Comparison of ENCODE assay signal across 11 cellular contexts in the genomic region with DNA sequence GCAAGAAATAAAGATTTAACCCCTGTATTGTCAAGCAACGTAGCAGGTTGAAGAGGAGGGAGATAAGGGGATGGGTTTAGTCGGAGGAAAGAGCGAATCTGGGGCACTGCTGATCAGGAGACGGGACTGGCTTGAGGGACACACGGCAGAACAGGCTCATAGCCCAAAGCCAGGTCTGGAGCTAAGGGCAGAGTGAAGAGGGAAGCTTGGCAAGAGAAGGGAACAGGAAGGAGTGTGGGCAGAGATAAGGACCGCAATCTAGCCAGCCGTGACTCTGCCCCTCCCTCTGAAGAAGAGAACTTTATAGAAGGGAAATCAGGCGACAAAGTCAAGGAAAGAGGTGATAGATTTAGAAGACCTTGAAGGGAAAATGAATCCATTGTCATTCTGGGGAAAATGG.
A peak's percentile ranks its signal among the peaks of the same experiment; 100 is the strongest.
DNase-seq lines count a peak whose midpoint lies in the region; ATAC-seq and TF ChIP-seq lines count a peak whose summit lies in the region.
"Had no signal": no experiment of that assay in that cellular context is flagged by ENCODE, and none has a peak within 500 bp of the region (broad histone marks: within the 10 kb centered on the region; RNA-seq: fewer than 3 reads in every experiment).

No MANE protein-coding gene starts in this region.

- intact Hi-C loops in left cardiac atrium (cut with DNase I) (loop anchor here (2.0 to 10.0 kb wide), 3 partner anchors 80 to 418 kb away; a partner anchor contains a TSS), ovary (cut with DNase I) (loop anchor here in 3 of 4 donors (5.0 to 10.0 kb wide), 3 partner anchors 212 to 222 kb away; no protein-coding TSS in a partner anchor)

- peak; percentile 85 for DNase-seq in DMS79 treated with DMSO at 0.1 percent for 48 hours (lab: John Stamatoyannopoulos, UW)
- DNase-seq in RPMI7951 (ENCODE audit: low read depth): peak; percentile 56
- peak; percentile 45 for DNase-seq in left cardiac atrium
- DNase-seq in retinal pigment epithelial cell (ENCODE audit: low read depth): no peak
- DNase-seq in central memory CD4-positive, alpha-beta T cell: no peak
- DNase-seq in ecto neural progenitor cell (ENCODE audit: low spot score): no peak
- DNase-seq in ovary: no peak
- no peak for DNase-seq in NCI-H1105 (lab: John Stamatoyannopoulos, UW)
- DNase-seq: activated gamma-delta T cell treated with Interleukin-2 at 50 U/mL for 16 hours, NCI-H2081 treated with DMSO at 0.1 percent for 48 hours, T-cell had no signal

- no peak for TF ChIP-seq POLR2A in ovary (IDR thresholded peaks at IDR 0.05)

- H3K4me3 ChIP-seq in retinal pigment epithelial cell (ENCODE audit: low read length) (no peak overlapping the region), ovary (no peak overlapping the region)

- no peak overlapping the region for H3K27ac ChIP-seq in ovary

- ATAC-seq in left cardiac atrium: peak; percentile 77 to 92

- H3K9me3 ChIP-seq in ovary: no peaks in the 10 kb centered on the region

- H3K27me3 ChIP-seq in ovary: no peaks in the 10 kb centered on the region

- no peak for TF ChIP-seq EP300 in ovary (IDR thresholded peaks at IDR 0.05)

- H3K36me3 ChIP-seq in ovary: no peaks in the 10 kb centered on the region

- H3K4me1 ChIP-seq in ovary (ENCODE audit: insufficient read depth): peaks cover 4% of the 10 kb centered on the region

- WGBS in ovary, 3 donors: 49 to 56% (median 52%) methylated on average over 8 of the region's 8 CpGs

- TF ChIP-seq CTCF in retinal pigment epithelial cell (conservative IDR thresholded peaks at IDR 0.05; ENCODE audit: low read depth, low read length) (peak; percentile 1), ovary (IDR thresholded peaks at IDR 0.05) (no peak)

Comparison
In these comparisons a context has a peak if more than half of its experiments do, and no peak if none do; other contexts are left out.
1. DNase-seq: peak in DMS79 treated with DMSO at 0.1 percent for 48 hours (single experiment), RPMI7951 (single experiment) and left cardiac atrium (single experiment); none in retinal pigment epithelial cell (single experiment), central memory CD4-positive, alpha-beta T cell (single experiment), ecto neural progenitor cell (single experiment), ovary (0 of 5) and NCI-H1105 (single experiment).